ENCODE assay signal across 12 cellular contexts in genomic region chr1:21926814-21927530, GRCh38. TPM values are rescaled to one million over a fixed set of nuclear protein-coding genes. Genes with fewer than 3 reads are reported as not detected.
DNase-seq lines count a peak whose midpoint lies in the region; ATAC-seq and TF ChIP-seq lines count a peak whose summit lies in the region.
"Had no signal": no experiment of that assay in that cellular context is flagged by ENCODE, and none has a peak within 500 bp of the region (broad histone marks: within the 10 kb centered on the region; RNA-seq: fewer than 3 reads in every experiment).

No MANE protein-coding gene starts in this region.

- WGBS in ovary, 3 donors, result 6 to 14% (median 7%) methylated on average over 11 of the region's 11 CpGs

- no peaks in the 10 kb centered on the region for H3K4me1 Mint-ChIP-seq in activated naive CD8-positive, alpha-beta T cell treated with anti-CD3 and anti-CD28 coated beads, Interleukin-2, amount 50 U/mL, for 24 hours
- H3K4me1 Mint-ChIP-seq: T-cell had no signal

- TF ChIP-seq CTCF in ovary (IDR thresholded peaks at IDR 0.05) (no peak), vagina (IDR thresholded peaks at IDR 0.05) (no peak)

- no peaks in the 10 kb centered on the region for H3K27me3 Mint-ChIP-seq in activated naive CD8-positive, alpha-beta T cell treated with anti-CD3 and anti-CD28 coated beads, Interleukin-2, amount 50 U/mL, for 24 hours
- H3K27me3 Mint-ChIP-seq: T-cell had no signal

- H3K9me3 ChIP-seq in SJSA1 (replicated peaks) (no peaks in the 10 kb centered on the region), ovary (no peaks in the 10 kb centered on the region), vagina (no peaks in the 10 kb centered on the region)

- H3K27me3 ChIP-seq in SJSA1 (replicated peaks) (no peaks in the 10 kb centered on the region), ovary (no peaks in the 10 kb centered on the region), vagina (no peaks in the 10 kb centered on the region)
- H3K27me3 ChIP-seq: brain microvascular endothelial cell had no signal

- peaks cover 74% of the 10 kb centered on the region for H3K4me1 ChIP-seq in SJSA1 (replicated peaks)
- peaks cover 28% of the 10 kb centered on the region for H3K4me1 ChIP-seq in ovary (ENCODE audit: insufficient read depth)
- peaks cover 95% of the 10 kb centered on the region for H3K4me1 ChIP-seq in vagina

- no peaks in the 10 kb centered on the region for H3K9me3 Mint-ChIP-seq in activated naive CD8-positive, alpha-beta T cell treated with anti-CD3 and anti-CD28 coated beads, Interleukin-2, amount 50 U/mL, for 24 hours
- H3K9me3 Mint-ChIP-seq: T-cell had no signal

- no peak overlapping the region for H3K4me3 Mint-ChIP-seq in activated naive CD8-positive, alpha-beta T cell treated with anti-CD3 and anti-CD28 coated beads, Interleukin-2, amount 50 U/mL, for 24 hours
- H3K4me3 Mint-ChIP-seq: T-cell had no signal

- peak; percentile 15 for TF ChIP-seq EP300 in ovary (IDR thresholded peaks at IDR 0.05)

- no peak overlapping the region for H3K27ac Mint-ChIP-seq in activated naive CD8-positive, alpha-beta T cell treated with anti-CD3 and anti-CD28 coated beads, Interleukin-2, amount 50 U/mL, for 24 hours
- H3K27ac Mint-ChIP-seq: T-cell had no signal

- TF ChIP-seq POLR2A in ovary (IDR thresholded peaks at IDR 0.05) (no peak), vagina (IDR thresholded peaks at IDR 0.05) (no peak)

- H3K4me3 ChIP-seq in SJSA1, result no peak overlapping the region
- no peak overlapping the region for H3K4me3 ChIP-seq in ovary
- H3K4me3 ChIP-seq in vagina, result peak overlapping the region in 1 of 2 donors; percentile 27

- peak overlapping the region; percentile 44 for H3K27ac ChIP-seq in SJSA1
- peak overlapping the region; percentile 60 to 66 for H3K27ac ChIP-seq in ovary
- H3K27ac ChIP-seq in vagina, result peak overlapping the region; percentile 96
- H3K27ac ChIP-seq: brain microvascular endothelial cell had no signal

- ATAC-seq in activated naive CD8-positive, alpha-beta T cell treated with anti-CD3 and anti-CD28 coated beads, Interleukin-2, amount 50 U/mL, for 24 hours, result no peak
- ATAC-seq: T-cell had no signal

- no peaks in the 10 kb centered on the region for H3K36me3 Mint-ChIP-seq in activated naive CD8-positive, alpha-beta T cell treated with anti-CD3 and anti-CD28 coated beads, Interleukin-2, amount 50 U/mL, for 24 hours (ENCODE audit: low read depth)
- H3K36me3 Mint-ChIP-seq: T-cell had no signal

- DNase-seq in SJSA1 (ENCODE audit: low read depth in 1 of 2, low spot score in 2 of 2), result peak in 1 of 2 experiments; percentile 70
- DNase-seq in glomerular visceral epithelial cell (ENCODE audit: extremely low spot score), result peak; percentile 30
- peak; percentile 73 to 80 (median 75) for DNase-seq in ovary
- DNase-seq in vagina (ENCODE audit: extremely low spot score in 2 of 2), result no peak
- DNase-seq in activated naive CD8-positive, alpha-beta T cell treated with anti-CD3 and anti-CD28 coated beads, Interleukin-2, amount 50 U/mL, for 24 hours, result no peak
- no peak for DNase-seq in T-helper 9 cell
- DNase-seq in NCI-H446 treated with DMSO at 0.1 percent for 48 hours (lab: John Stamatoyannopoulos, UW), result no peak
- DNase-seq: brain microvascular endothelial cell, KG1, NCI-H524 treated with DMSO at 0.1 percent for 48 hours, occipital lobe, T-cell had no signal

- intact Hi-C loops in ovary (cut with DNase I) (no loop called here), vagina (cut with DNase I) (no loop called here)

- H3K36me3 ChIP-seq in SJSA1, result peaks cover 30% of the 10 kb centered on the region
- H3K36me3 ChIP-seq in ovary, result no peaks in the 10 kb centered on the region
- H3K36me3 ChIP-seq in vagina, result no peaks in the 10 kb centered on the region

RNA-seq across cellular contexts. Expression of gene HSPG2, which starts 10.1 kb away (rescaled TPM):
- 45.2 and 62.3 TPM in 2 replicates for total RNA-seq in SJSA1 (2014; rRNA removed; shearing (Covaris generic))
- 100 to 1,000 TPM in 4 of 7 donors, 10 to 100 TPM in 3; 27.3 to 294 (median 116) TPM for total RNA-seq in ovary
- 10 to 100 TPM; 37.9 to 65.0 TPM for polyA plus RNA-seq in ovary
- total RNA-seq in vagina, result 179 TPM

RNA-seq across cellular contexts. Expression of gene CELA3B, which starts 49.9 kb away (rescaled TPM):
- not detected in 2 replicates for total RNA-seq in SJSA1 (2014; rRNA removed; shearing (Covaris generic))
- total RNA-seq in ovary (10 to 100 TPM in 2 of 7 donors, 1 to 10 TPM in 1, not detected in 4; 2.6 to 19.2 (median 15.4) TPM), vagina (not detected)
- not detected for polyA plus RNA-seq in ovary
- total RNA-seq: occipital lobe had no signal

Comparison
In these comparisons a context has a peak if more than half of its experiments do, and no peak if none do; other contexts are left out.
1. DNase-seq: peak in glomerular visceral epithelial cell (single experiment) and ovary (5 of 5); none in vagina (0 of 2), activated naive CD8-positive, alpha-beta T cell treated with anti-CD3 and anti-CD28 coated beads, Interleukin-2, amount 50 U/mL, for 24 hours (single experiment), T-helper 9 cell (single experiment) and NCI-H446 treated with DMSO at 0.1 percent for 48 hours (single experiment).
2. H3K27ac ChIP-seq: peak in every context shown above with its lines; median percentile 96 in vagina; 63 in ovary; 44 in SJSA1.